Comparison of ENCODE assay signal across 17 cellular contexts in the genomic region with DNA sequence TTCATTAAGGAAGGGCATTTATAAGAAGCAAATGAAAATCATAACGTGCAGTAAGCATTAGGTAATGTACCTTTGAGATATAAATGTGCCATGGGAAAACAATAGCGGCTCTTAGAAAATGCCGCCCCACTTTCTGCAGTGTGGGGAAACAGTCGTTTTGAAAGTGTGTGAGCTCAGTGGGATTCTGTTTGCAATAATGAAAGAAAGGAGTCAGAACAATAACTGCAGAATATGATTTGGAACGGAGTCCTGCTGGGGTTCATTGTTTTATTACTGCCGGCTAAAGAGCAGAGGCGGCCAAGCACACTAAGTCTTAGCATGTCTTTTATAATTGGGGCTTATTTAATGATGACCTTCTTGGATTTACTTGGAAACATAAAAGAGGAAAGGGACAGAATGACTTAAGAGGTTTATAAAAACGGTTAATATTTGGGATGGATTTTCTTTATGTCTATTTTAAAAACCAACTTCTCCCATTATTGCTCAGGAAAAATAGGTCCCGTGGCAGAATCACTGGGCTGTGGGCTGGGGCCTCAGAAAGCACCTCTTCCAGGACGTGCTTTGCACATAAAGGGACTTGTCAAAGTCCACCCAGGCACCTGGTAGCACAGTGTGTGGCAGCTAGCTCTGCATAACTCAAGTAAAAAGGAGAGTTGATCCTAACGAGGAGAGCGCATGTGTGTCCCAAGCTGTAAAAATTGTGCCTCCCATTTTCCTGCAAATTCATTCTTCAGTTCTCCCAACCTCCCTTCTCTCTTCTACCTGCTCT. TPM values are rescaled to one million over a fixed set of nuclear protein-coding genes. Genes with fewer than 3 reads are reported as not detected.
DNase-seq lines count a peak whose midpoint lies in the region; ATAC-seq and TF ChIP-seq lines count a peak whose summit lies in the region.
"Had no signal": no experiment of that assay in that cellular context is flagged by ENCODE, and none has a peak within 500 bp of the region (broad histone marks: within the 10 kb centered on the region; RNA-seq: fewer than 3 reads in every experiment).

No MANE protein-coding gene starts in this region.

- peaks cover 13% of the 10 kb centered on the region for H3K4me1 Mint-ChIP-seq in brain
- H3K4me1 Mint-ChIP-seq in activated CD8-positive, alpha-beta memory T cell treated with anti-CD3 and anti-CD28 coated beads, Interleukin-2, amount 10 ng/mL, durations not matched to agents 7 days and 5 days: no peaks in the 10 kb centered on the region

- H3K36me3 ChIP-seq in HEK293 (ENCODE audit: control insufficient read depth in 2 of 2, insufficient read depth in 1 of 2, low read length in 2 of 2): no peaks in the 10 kb centered on the region
- no peaks in the 10 kb centered on the region for H3K36me3 ChIP-seq in neuron (ENCODE audit: insufficient read depth, low read length)
- H3K36me3 ChIP-seq: BE2C, HAP-1 had no signal

- CTCF ChIA-PET in HEK293 (lab: Yijun Ruan, JAX): interaction anchor here (1.6 to 2.7 kb wide), 2 partner anchors 7 to 94 kb away, joined by 4 to 26 read pairs; no protein-coding TSS in a partner anchor
- CTCF ChIA-PET in activated CD8-positive, alpha-beta memory T cell treated with anti-CD3 and anti-CD28 coated beads, Interleukin-2, amount 10 ng/mL, durations not matched to agents 7 days and 5 days (lab: Charles Lee): no interaction called here

- peaks cover 0 to 3% (median 0%) of the 10 kb centered on the region in 5 experiments for H3K9me3 Mint-ChIP-seq in brain
- H3K9me3 Mint-ChIP-seq in activated CD8-positive, alpha-beta memory T cell treated with anti-CD3 and anti-CD28 coated beads, Interleukin-2, amount 10 ng/mL, durations not matched to agents 7 days and 5 days (ENCODE audit: low read depth): no peaks in the 10 kb centered on the region
- H3K9me3 Mint-ChIP-seq: CD4-positive, alpha-beta T cell had no signal

- POLR2A ChIA-PET in HEK293 (lab: Yijun Ruan, JAX): interaction anchor here (0.7 kb wide), 1 partner anchor 312 kb away, joined by 3 read pairs; no protein-coding TSS in a partner anchor

- H3K27me3 ChIP-seq in neuron (ENCODE audit: insufficient read depth, low read length): peaks cover 2% of the 10 kb centered on the region
- H3K27me3 ChIP-seq: BE2C had no signal

- ATAC-seq in activated CD8-positive, alpha-beta memory T cell treated with anti-CD3 and anti-CD28 coated beads, Interleukin-2, amount 10 ng/mL, durations not matched to agents 7 days and 5 days: no peak
- no peak for ATAC-seq in GM19035 (IDR thresholded peaks at IDR 0.05; ENCODE audit: unreplicated experiment)
- ATAC-seq: Panc1 had no signal

- no peak overlapping the region for H3K27ac ChIP-seq in HEK293 (ENCODE audit: extremely low read depth, low read depth, low read length)
- no peak overlapping the region for H3K27ac ChIP-seq in coronary artery

- peak overlapping the region; percentile 12 for H2AFZ ChIP-seq in neuron (ENCODE audit: low read depth, low read length)

- no peak overlapping the region for H3K27ac Mint-ChIP-seq in brain
- no peak overlapping the region for H3K27ac Mint-ChIP-seq in activated CD8-positive, alpha-beta memory T cell treated with anti-CD3 and anti-CD28 coated beads, Interleukin-2, amount 10 ng/mL, durations not matched to agents 7 days and 5 days
- H3K27ac Mint-ChIP-seq: CD4-positive, alpha-beta T cell had no signal

- TF ChIP-seq CTCF in HEK293 (tag by site-specific recombination; IDR thresholded peaks at IDR 0.05) (no peak), brain (conservative IDR thresholded peaks at IDR 0.05) (no peak), coronary artery (IDR thresholded peaks at IDR 0.05) (no peak)

- no peaks in the 10 kb centered on the region for H3K36me3 Mint-ChIP-seq in brain
- H3K36me3 Mint-ChIP-seq in activated CD8-positive, alpha-beta memory T cell treated with anti-CD3 and anti-CD28 coated beads, Interleukin-2, amount 10 ng/mL, durations not matched to agents 7 days and 5 days: no peaks in the 10 kb centered on the region

- H3K9me3 ChIP-seq in HEK293 (ENCODE audit: control insufficient read depth, insufficient read depth, low read depth, low read length): no peaks in the 10 kb centered on the region
- H3K9me3 ChIP-seq in neuron (ENCODE audit: low read length): no peaks in the 10 kb centered on the region
- H3K9me3 ChIP-seq: BE2C, HAP-1 had no signal

- H3K27me3 Mint-ChIP-seq in brain: no peaks in the 10 kb centered on the region
- H3K27me3 Mint-ChIP-seq in activated CD8-positive, alpha-beta memory T cell treated with anti-CD3 and anti-CD28 coated beads, Interleukin-2, amount 10 ng/mL, durations not matched to agents 7 days and 5 days: peaks cover 20% of the 10 kb centered on the region

- H3K4me1 ChIP-seq in HEK293 (ENCODE audit: control insufficient read depth, insufficient read depth, low read length) (peaks cover 4% of the 10 kb centered on the region; the same call in 1 of the 2 replicates), neuron (ENCODE audit: insufficient read depth, low read length) (peaks cover 11% of the 10 kb centered on the region)
- H3K4me1 ChIP-seq: BE2C had no signal

- peak overlapping the region; percentile 23 to 60 (median 55) for H3K4me3 Mint-ChIP-seq in brain
- H3K4me3 Mint-ChIP-seq in activated CD8-positive, alpha-beta memory T cell treated with anti-CD3 and anti-CD28 coated beads, Interleukin-2, amount 10 ng/mL, durations not matched to agents 7 days and 5 days: no peak overlapping the region
- H3K4me3 Mint-ChIP-seq: CD4-positive, alpha-beta T cell had no signal

- DNase-seq in NCI-H146 (lab: John Stamatoyannopoulos, UW) (peak; percentile 74), coronary artery (ENCODE audit: low spot score) (no peak)
- no peak for DNase-seq in activated CD8-positive, alpha-beta memory T cell treated with anti-CD3 and anti-CD28 coated beads, Interleukin-2, amount 10 ng/mL, durations not matched to agents 7 days and 5 days
- DNase-seq: BE2C; Calu3; CD4-positive, alpha-beta T cell; KG1; NCI-H1694; NCI-H2107; NCI-H446 had no signal

- no peak overlapping the region for H3K4me3 ChIP-seq in HEK293 (ENCODE audit: low read depth, low read length)
- no peak overlapping the region for H3K4me3 ChIP-seq in neuron (ENCODE audit: low read length)
- no peak overlapping the region for H3K4me3 ChIP-seq in coronary artery
- H3K4me3 ChIP-seq: HAP-1 had no signal

TF ChIP-seq in HEK293, 187 proteins besides CTCF, POLR2A, EP300 and RAD21 (continues in another document):
- no peak for TF ChIP-seq ZNF274 (IDR thresholded peaks at IDR 0.05; ENCODE audit: low read length)
- TF ChIP-seq ZNF274 (tag by site-specific recombination; IDR thresholded peaks at IDR 0.05; ENCODE audit: borderline replicate concordance): no peak
- no peak for TF ChIP-seq KLF16 (tag by site-specific recombination; IDR thresholded peaks at IDR 0.05)
- TF ChIP-seq, protein P1, sequence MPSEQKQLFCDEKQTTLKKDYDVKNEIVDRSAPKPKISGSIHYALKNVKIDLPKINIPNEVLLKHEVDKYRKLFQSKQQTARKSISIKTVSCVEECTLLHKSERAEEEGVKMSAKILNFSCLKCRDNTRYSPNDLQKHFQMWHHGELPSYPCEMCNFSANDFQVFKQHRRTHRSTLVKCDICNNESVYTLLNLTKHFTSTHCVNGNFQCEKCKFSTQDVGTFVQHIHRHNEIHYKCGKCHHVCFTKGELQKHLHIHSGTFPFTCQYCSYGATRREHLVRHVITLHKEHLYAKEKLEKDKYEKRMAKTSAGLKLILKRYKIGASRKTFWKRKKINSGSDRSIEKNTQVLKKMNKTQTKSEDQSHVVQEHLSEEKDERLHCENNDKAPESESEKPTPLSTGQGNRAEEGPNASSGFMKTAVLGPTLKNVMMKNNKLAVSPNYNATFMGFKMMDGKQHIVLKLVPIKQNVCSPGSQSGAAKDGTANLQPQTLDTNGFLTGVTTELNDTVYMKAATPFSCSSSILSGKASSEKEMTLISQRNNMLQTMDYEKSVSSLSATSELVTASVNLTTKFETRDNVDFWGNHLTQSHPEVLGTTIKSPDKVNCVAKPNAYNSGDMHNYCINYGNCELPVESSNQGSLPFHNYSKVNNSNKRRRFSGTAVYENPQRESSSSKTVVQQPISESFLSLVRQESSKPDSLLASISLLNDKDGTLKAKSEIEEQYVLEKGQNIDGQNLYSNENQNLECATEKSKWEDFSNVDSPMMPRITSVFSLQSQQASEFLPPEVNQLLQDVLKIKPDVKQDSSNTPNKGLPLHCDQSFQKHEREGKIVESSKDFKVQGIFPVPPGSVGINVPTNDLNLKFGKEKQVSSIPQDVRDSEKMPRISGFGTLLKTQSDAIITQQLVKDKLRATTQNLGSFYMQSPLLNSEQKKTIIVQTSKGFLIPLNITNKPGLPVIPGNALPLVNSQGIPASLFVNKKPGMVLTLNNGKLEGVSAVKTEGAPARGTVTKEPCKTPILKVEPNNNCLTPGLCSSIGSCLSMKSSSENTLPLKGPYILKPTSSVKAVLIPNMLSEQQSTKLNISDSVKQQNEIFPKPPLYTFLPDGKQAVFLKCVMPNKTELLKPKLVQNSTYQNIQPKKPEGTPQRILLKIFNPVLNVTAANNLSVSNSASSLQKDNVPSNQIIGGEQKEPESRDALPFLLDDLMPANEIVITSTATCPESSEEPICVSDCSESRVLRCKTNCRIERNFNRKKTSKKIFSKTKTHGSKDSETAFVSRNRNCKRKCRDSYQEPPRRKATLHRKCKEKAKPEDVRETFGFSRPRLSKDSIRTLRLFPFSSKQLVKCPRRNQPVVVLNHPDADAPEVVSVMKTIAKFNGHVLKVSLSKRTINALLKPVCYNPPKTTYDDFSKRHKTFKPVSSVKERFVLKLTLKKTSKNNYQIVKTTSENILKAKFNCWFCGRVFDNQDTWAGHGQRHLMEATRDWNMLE (tag by site-specific recombination; conservative IDR thresholded peaks at IDR 0.05; ENCODE audit: low read depth): no peak
- TF ChIP-seq ZNF626 (tag by site-specific recombination; IDR thresholded peaks at IDR 0.05): no peak
- TF ChIP-seq SCRT1 (tag by site-specific recombination; IDR thresholded peaks at IDR 0.05; ENCODE audit: borderline replicate concordance): no peak

RNA-seq across cellular contexts. Expression of gene SLC22A16, which starts 44.0 kb away (rescaled TPM):
- polyA plus RNA-seq in brain (ENCODE audit: insufficient read depth, low read depth, low replicate concordance): 0.53 TPM
- not detected for total RNA-seq in activated CD8-positive, alpha-beta memory T cell treated with anti-CD3 and anti-CD28 coated beads, Interleukin-2, amount 10 ng/mL, durations not matched to agents 7 days and 5 days
- total RNA-seq: Calu3; CD4-positive, alpha-beta T cell; SK-MEL-5 had no signal
